ENCODE assay signal across 1 cellular context in the genomic region with DNA sequence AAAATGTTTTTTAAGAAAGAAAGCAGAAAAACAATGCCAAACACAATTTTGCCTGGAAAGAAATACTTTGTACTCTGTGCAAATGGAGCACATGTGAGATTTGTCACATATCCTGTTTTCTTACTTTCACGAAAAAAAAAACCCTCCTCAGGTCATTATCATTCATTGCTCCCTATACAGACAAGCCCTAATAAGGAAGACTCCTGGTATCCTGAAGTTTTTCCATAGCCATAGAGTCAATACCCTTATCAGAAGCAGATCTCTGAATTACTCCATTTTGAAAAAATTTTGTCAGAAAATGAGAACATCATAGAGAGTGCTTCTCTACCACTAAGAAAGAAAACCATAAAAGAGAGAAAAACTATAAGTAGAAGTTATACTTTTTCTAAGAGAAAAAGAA.
TF ChIP-seq lines count a peak whose summit lies in the region.

No MANE protein-coding gene starts in this region.

TF ChIP-seq in GM23338, 12 proteins besides CTCF, POLR2A, EP300 and RAD21:
- TF ChIP-seq, protein P1, sequence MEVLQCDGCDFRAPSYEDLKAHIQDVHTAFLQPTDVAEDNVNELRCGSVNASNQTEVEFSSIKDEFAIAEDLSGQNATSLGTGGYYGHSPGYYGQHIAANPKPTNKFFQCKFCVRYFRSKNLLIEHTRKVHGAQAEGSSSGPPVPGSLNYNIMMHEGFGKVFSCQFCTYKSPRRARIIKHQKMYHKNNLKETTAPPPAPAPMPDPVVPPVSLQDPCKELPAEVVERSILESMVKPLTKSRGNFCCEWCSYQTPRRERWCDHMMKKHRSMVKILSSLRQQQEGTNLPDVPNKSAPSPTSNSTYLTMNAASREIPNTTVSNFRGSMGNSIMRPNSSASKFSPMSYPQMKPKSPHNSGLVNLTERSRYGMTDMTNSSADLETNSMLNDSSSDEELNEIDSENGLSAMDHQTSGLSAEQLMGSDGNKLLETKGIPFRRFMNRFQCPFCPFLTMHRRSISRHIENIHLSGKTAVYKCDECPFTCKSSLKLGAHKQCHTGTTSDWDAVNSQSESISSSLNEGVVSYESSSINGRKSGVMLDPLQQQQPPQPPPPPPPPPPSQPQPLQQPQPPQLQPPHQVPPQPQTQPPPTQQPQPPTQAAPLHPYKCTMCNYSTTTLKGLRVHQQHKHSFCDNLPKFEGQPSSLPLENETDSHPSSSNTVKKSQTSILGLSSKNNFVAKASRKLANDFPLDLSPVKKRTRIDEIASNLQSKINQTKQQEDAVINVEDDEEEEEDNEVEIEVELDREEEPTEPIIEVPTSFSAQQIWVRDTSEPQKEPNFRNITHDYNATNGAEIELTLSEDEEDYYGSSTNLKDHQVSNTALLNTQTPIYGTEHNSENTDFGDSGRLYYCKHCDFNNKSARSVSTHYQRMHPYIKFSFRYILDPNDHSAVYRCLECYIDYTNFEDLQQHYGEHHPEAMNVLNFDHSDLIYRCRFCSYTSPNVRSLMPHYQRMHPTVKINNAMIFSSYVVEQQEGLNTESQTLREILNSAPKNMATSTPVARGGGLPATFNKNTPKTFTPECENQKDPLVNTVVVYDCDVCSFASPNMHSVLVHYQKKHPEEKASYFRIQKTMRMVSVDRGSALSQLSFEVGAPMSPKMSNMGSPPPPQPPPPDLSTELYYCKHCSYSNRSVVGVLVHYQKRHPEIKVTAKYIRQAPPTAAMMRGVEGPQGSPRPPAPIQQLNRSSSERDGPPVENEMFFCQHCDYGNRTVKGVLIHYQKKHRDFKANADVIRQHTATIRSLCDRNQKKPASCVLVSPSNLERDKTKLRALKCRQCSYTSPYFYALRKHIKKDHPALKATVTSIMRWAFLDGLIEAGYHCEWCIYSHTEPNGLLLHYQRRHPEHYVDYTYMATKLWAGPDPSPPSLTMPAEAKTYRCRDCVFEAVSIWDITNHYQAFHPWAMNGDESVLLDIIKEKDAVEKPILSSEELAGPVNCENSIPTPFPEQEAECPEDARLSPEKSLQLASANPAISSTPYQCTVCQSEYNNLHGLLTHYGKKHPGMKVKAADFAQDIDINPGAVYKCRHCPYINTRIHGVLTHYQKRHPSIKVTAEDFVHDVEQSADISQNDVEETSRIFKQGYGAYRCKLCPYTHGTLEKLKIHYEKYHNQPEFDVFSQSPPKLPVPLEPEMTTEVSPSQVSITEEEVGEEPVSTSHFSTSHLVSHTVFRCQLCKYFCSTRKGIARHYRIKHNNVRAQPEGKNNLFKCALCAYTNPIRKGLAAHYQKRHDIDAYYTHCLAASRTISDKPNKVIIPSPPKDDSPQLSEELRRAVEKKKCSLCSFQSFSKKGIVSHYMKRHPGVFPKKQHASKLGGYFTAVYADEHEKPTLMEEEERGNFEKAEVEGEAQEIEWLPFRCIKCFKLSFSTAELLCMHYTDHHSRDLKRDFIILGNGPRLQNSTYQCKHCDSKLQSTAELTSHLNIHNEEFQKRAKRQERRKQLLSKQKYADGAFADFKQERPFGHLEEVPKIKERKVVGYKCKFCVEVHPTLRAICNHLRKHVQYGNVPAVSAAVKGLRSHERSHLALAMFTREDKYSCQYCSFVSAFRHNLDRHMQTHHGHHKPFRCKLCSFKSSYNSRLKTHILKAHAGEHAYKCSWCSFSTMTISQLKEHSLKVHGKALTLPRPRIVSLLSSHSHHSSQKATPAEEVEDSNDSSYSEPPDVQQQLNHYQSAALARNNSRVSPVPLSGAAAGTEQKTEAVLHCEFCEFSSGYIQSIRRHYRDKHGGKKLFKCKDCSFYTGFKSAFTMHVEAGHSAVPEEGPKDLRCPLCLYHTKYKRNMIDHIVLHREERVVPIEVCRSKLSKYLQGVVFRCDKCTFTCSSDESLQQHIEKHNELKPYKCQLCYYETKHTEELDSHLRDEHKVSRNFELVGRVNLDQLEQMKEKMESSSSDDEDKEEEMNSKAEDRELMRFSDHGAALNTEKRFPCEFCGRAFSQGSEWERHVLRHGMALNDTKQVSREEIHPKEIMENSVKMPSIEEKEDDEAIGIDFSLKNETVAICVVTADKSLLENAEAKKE (CRISPR knock-in tag; IDR thresholded peaks at IDR 0.05) = no peak
- no peak for TF ChIP-seq ZNF114 (CRISPR knock-in tag; IDR thresholded peaks at IDR 0.05)
- TF ChIP-seq, protein P2, sequence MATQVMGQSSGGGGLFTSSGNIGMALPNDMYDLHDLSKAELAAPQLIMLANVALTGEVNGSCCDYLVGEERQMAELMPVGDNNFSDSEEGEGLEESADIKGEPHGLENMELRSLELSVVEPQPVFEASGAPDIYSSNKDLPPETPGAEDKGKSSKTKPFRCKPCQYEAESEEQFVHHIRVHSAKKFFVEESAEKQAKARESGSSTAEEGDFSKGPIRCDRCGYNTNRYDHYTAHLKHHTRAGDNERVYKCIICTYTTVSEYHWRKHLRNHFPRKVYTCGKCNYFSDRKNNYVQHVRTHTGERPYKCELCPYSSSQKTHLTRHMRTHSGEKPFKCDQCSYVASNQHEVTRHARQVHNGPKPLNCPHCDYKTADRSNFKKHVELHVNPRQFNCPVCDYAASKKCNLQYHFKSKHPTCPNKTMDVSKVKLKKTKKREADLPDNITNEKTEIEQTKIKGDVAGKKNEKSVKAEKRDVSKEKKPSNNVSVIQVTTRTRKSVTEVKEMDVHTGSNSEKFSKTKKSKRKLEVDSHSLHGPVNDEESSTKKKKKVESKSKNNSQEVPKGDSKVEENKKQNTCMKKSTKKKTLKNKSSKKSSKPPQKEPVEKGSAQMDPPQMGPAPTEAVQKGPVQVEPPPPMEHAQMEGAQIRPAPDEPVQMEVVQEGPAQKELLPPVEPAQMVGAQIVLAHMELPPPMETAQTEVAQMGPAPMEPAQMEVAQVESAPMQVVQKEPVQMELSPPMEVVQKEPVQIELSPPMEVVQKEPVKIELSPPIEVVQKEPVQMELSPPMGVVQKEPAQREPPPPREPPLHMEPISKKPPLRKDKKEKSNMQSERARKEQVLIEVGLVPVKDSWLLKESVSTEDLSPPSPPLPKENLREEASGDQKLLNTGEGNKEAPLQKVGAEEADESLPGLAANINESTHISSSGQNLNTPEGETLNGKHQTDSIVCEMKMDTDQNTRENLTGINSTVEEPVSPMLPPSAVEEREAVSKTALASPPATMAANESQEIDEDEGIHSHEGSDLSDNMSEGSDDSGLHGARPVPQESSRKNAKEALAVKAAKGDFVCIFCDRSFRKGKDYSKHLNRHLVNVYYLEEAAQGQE (IDR thresholded peaks at IDR 0.05; ENCODE audit: unreplicated experiment) = no peak
- TF ChIP-seq ZNF331 (CRISPR knock-in tag; IDR thresholded peaks at IDR 0.05; ENCODE audit: low read depth) = no peak
- TF ChIP-seq, protein P3, sequence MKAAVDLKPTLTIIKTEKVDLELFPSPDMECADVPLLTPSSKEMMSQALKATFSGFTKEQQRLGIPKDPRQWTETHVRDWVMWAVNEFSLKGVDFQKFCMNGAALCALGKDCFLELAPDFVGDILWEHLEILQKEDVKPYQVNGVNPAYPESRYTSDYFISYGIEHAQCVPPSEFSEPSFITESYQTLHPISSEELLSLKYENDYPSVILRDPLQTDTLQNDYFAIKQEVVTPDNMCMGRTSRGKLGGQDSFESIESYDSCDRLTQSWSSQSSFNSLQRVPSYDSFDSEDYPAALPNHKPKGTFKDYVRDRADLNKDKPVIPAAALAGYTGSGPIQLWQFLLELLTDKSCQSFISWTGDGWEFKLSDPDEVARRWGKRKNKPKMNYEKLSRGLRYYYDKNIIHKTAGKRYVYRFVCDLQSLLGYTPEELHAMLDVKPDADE (IDR thresholded peaks at IDR 0.05) = no peak
- no peak for TF ChIP-seq EZH2phosphoT487 (IDR thresholded peaks at IDR 0.05; ENCODE audit: unreplicated experiment)
- no peak for TF ChIP-seq CREB1 (CRISPR knock-in tag; IDR thresholded peaks at IDR 0.05; ENCODE audit: low read depth)
- no peak for TF ChIP-seq POLR2AphosphoS5 (IDR thresholded peaks at IDR 0.05; ENCODE audit: low read depth)
